In genomic region chr11:12043959-12044772, GRCh38 we compare ENCODE assay signal across 1 cellular context.
TF ChIP-seq lines count a peak whose summit lies in the region.

No MANE protein-coding gene starts in this region.

TF ChIP-seq in HepG2, 621 proteins besides CTCF, POLR2A, EP300 and RAD21 (continued from another document and continues in another):
- TF ChIP-seq ZBTB49 (CRISPR knock-in tag; IDR thresholded peaks at IDR 0.05; ENCODE audit: borderline replicate concordance) (no peak), ZNF235 (CRISPR knock-in tag; IDR thresholded peaks at IDR 0.05; ENCODE audit: borderline replicate concordance) (no peak), ZNF816 (CRISPR knock-in tag; IDR thresholded peaks at IDR 0.05; ENCODE audit: borderline replicate concordance) (no peak), SALL1 (CRISPR knock-in tag; IDR thresholded peaks at IDR 0.05) (peak; percentile 79), ZKSCAN1 (IDR thresholded peaks at IDR 0.05; ENCODE audit: low read length) (no peak), HDAC6 (IDR thresholded peaks at IDR 0.05; ENCODE audit: low read depth, low read length) (no peak), TFDP2 (CRISPR knock-in tag; IDR thresholded peaks at IDR 0.05) (peak; percentile 57; the same call in 1 of the 2 replicates), RARG (CRISPR knock-in tag; IDR thresholded peaks at IDR 0.05; ENCODE audit: low read depth) (no peak), ZNF24 (IDR thresholded peaks at IDR 0.05) (no peak), FOXC1 (CRISPR knock-in tag; IDR thresholded peaks at IDR 0.05; ENCODE audit: borderline replicate concordance) (no peak), HNRNPUL1 (IDR thresholded peaks at IDR 0.05; ENCODE audit: low read depth, low read length) (no peak), EED (CRISPR knock-in tag; IDR thresholded peaks at IDR 0.05) (no peak), NFKBIZ (CRISPR knock-in tag; IDR thresholded peaks at IDR 0.05) (peak; percentile 44; the same call in 1 of the 2 replicates), TOE1 (CRISPR knock-in tag; IDR thresholded peaks at IDR 0.05) (no peak), IRF9 (CRISPR knock-in tag; IDR thresholded peaks at IDR 0.05; ENCODE audit: borderline replicate concordance) (no peak), ZNF296 (CRISPR knock-in tag; conservative IDR thresholded peaks at IDR 0.05) (no peak), ZHX2 (IDR thresholded peaks at IDR 0.05; ENCODE audit: low read depth) (no peak), ZHX2 (CRISPR knock-in tag; IDR thresholded peaks at IDR 0.05; ENCODE audit: borderline replicate concordance) (no peak), MEIS1 (CRISPR knock-in tag; IDR thresholded peaks at IDR 0.05; ENCODE audit: borderline replicate concordance) (no peak), GABPB1 (CRISPR knock-in tag; IDR thresholded peaks at IDR 0.05) (no peak), CEBPZ (IDR thresholded peaks at IDR 0.05; ENCODE audit: low read length) (no peak), SRSF4 (IDR thresholded peaks at IDR 0.05; ENCODE audit: low read depth, low read length, poor library complexity, severe bottlenecking) (no peak), ZNF136 (CRISPR knock-in tag; IDR thresholded peaks at IDR 0.05; ENCODE audit: low read depth) (0 out of 2 replicates have a peak, but pooled peaks have one; percentile 46), PRDM15 (CRISPR knock-in tag; IDR thresholded peaks at IDR 0.05) (no peak), SCMH1 (CRISPR knock-in tag; IDR thresholded peaks at IDR 0.05; ENCODE audit: borderline replicate concordance) (no peak), RNF2 (conservative IDR thresholded peaks at IDR 0.05; ENCODE audit: low read depth) (peak; percentile 96), MYC (CRISPR knock-in tag; IDR thresholded peaks at IDR 0.05; ENCODE audit: borderline replicate concordance) (peak; percentile 35; the same call in 1 of the 2 replicates), ZNF281 (CRISPR knock-in tag; IDR thresholded peaks at IDR 0.05; ENCODE audit: borderline replicate concordance) (peak; percentile 89)
